ENCODE assay signal across 17 cellular contexts in genomic region chr11:70212227-70212811, GRCh38. TPM values are rescaled to one million over a fixed set of nuclear protein-coding genes. Genes with fewer than 3 reads are reported as not detected.
DNase-seq lines count a peak whose midpoint lies in the region; TF ChIP-seq lines count a peak whose summit lies in the region.
"Had no signal": no experiment of that assay in that cellular context is flagged by ENCODE, and none has a peak within 500 bp of the region (broad histone marks: within the 10 kb centered on the region; RNA-seq: fewer than 3 reads in every experiment).

No MANE protein-coding gene starts in this region.

- intact Hi-C loops in Calu3 (cut with micrococcal nuclease; ENCODE audit: unreplicated experiment) (no loop called here), ovary (cut with DNase I) (no loop called here)

- H3K27me3 Mint-ChIP-seq in Calu3 (ENCODE audit: unreplicated experiment), result no peaks in the 10 kb centered on the region
- no peaks in the 10 kb centered on the region for H3K27me3 Mint-ChIP-seq in T-helper 2 cell treated with Interferon-gamma antibody and Interleukin-4, amounts not matched to agents 5 μg/mL and 100 μg/mL, for 36 hours (ENCODE audit: low read depth)
- H3K27me3 Mint-ChIP-seq: B cell had no signal

- no peaks in the 10 kb centered on the region for H3K27me3 ChIP-seq in osteoblast (ENCODE audit: insufficient read depth, low read length)
- no peaks in the 10 kb centered on the region for H3K27me3 ChIP-seq in ovary
- H3K27me3 ChIP-seq: vagina had no signal

- peaks cover 13% of the 10 kb centered on the region for H3K4me1 ChIP-seq in osteoblast (ENCODE audit: insufficient read depth, low read length)
- H3K4me1 ChIP-seq in ovary (ENCODE audit: insufficient read depth), result no peaks in the 10 kb centered on the region

- WGBS in ovary, 3 donors, result 67 to 84% (median 71%) methylated on average over 13 of the region's 13 CpGs

- peak overlapping the region; percentile 36 for H3K4me2 ChIP-seq in osteoblast (ENCODE audit: insufficient read depth, low read length)

- H3K36me3 ChIP-seq in osteoblast (ENCODE audit: insufficient read depth, low read length), result peaks cover 21% of the 10 kb centered on the region
- no peaks in the 10 kb centered on the region for H3K36me3 ChIP-seq in ovary

- peak overlapping the region; percentile 16 for H3K27ac Mint-ChIP-seq in Calu3 (ENCODE audit: unreplicated experiment)
- H3K27ac Mint-ChIP-seq in T-helper 2 cell treated with Interferon-gamma antibody and Interleukin-4, amounts not matched to agents 5 μg/mL and 100 μg/mL, for 36 hours, result no peak overlapping the region
- H3K27ac Mint-ChIP-seq: B cell had no signal

- H3K4me1 Mint-ChIP-seq in Calu3 (ENCODE audit: low read depth, unreplicated experiment), result peaks cover 22% of the 10 kb centered on the region
- peaks cover 5% of the 10 kb centered on the region for H3K4me1 Mint-ChIP-seq in T-helper 2 cell treated with Interferon-gamma antibody and Interleukin-4, amounts not matched to agents 5 μg/mL and 100 μg/mL, for 36 hours (ENCODE audit: low read depth)

- peaks cover 20% of the 10 kb centered on the region for H3K79me2 ChIP-seq in osteoblast (ENCODE audit: insufficient read depth, low read length)

- no peak for TF ChIP-seq POLR2A in ovary (IDR thresholded peaks at IDR 0.05)

- DNase-seq in Calu3 (peak; percentile 37), NCI-H69 (lab: John Stamatoyannopoulos, UW) (peak; percentile 28), fibroblast of peridontal ligament (ENCODE audit: extremely low read depth) (peak; percentile 31), osteoblast (ENCODE audit: insufficient read length, low spot score, missing footprints) (peak; percentile 30), ovary (no peak), NCI-H2227 treated with DMSO at 0.1 percent for 48 hours (lab: John Stamatoyannopoulos, UW) (no peak), GDM1 (lab: John Stamatoyannopoulos, UW) (no peak)
- DNase-seq in T-helper 2 cell treated with Interferon-gamma antibody and Interleukin-4, amounts not matched to agents 5 μg/mL and 100 μg/mL, for 36 hours (ENCODE audit: low spot score), result no peak
- DNase-seq: activated CD4-positive, CD25-positive, alpha-beta regulatory T cell treated with anti-CD3 and anti-CD28 coated beads, Interleukin-2, amount 50 U/mL, for 72 hours; DMS79; NCI-H1092; NCI-H345; OCI-M1; retina; stimulated activated CD4-positive, alpha-beta T cell treated with anti-CD3 and anti-CD28 coated beads, Interleukin-4, amount 100 ng/mL, for 1 hour had no signal

- H3K4me3 Mint-ChIP-seq in Calu3 (ENCODE audit: low read depth, unreplicated experiment), result peak overlapping the region; percentile 34
- H3K4me3 Mint-ChIP-seq in T-helper 2 cell treated with Interferon-gamma antibody and Interleukin-4, amounts not matched to agents 5 μg/mL and 100 μg/mL, for 36 hours, result no peak overlapping the region
- H3K4me3 Mint-ChIP-seq: B cell had no signal

- H3K27ac ChIP-seq in osteoblast (ENCODE audit: low read depth, low read length), result no peak overlapping the region
- no peak overlapping the region for H3K27ac ChIP-seq in ovary
- H3K27ac ChIP-seq: vagina had no signal

- CTCF ChIA-PET in Calu3 (lab: Charles Lee), result interaction anchor here (1.2 kb wide), 1 partner anchor 16 kb away, joined by 3 read pairs; no protein-coding TSS in a partner anchor

- H3K9me3 ChIP-seq in osteoblast (ENCODE audit: low read depth, low read length) (no peaks in the 10 kb centered on the region), ovary (no peaks in the 10 kb centered on the region)
- H3K9me3 ChIP-seq: vagina had no signal

- TF ChIP-seq CTCF in Calu3 (IDR thresholded peaks at IDR 0.05; ENCODE audit: unreplicated experiment) (no peak), osteoblast (IDR thresholded peaks at IDR 0.05; ENCODE audit: extremely low read depth, low read depth, low read length) (no peak), ovary (IDR thresholded peaks at IDR 0.05) (no peak)

- peak overlapping the region; percentile 65 for H2AFZ ChIP-seq in osteoblast (ENCODE audit: low read length)

- no peak for TF ChIP-seq EP300 in ovary (IDR thresholded peaks at IDR 0.05)

- no peaks in the 10 kb centered on the region for H3K9me3 Mint-ChIP-seq in Calu3 (ENCODE audit: low read depth, unreplicated experiment)
- no peaks in the 10 kb centered on the region for H3K9me3 Mint-ChIP-seq in T-helper 2 cell treated with Interferon-gamma antibody and Interleukin-4, amounts not matched to agents 5 μg/mL and 100 μg/mL, for 36 hours

- no TSS peak for BruUV-seq in Calu3 (replicated peaks; lab: Mats Ljungman, UMichigan)

- peaks cover 19% of the 10 kb centered on the region for H3K36me3 Mint-ChIP-seq in Calu3 (ENCODE audit: insufficient read depth, unreplicated experiment)
- peaks cover 23% of the 10 kb centered on the region for H3K36me3 Mint-ChIP-seq in T-helper 2 cell treated with Interferon-gamma antibody and Interleukin-4, amounts not matched to agents 5 μg/mL and 100 μg/mL, for 36 hours (ENCODE audit: low read depth)

- peaks cover 19% of the 10 kb centered on the region for H4K20me1 ChIP-seq in osteoblast (ENCODE audit: insufficient read depth, low read length)

- H3K4me3 ChIP-seq in osteoblast (ENCODE audit: insufficient read depth, low read length) (peak overlapping the region; percentile 22), ovary (no peak overlapping the region)

RNA-seq across cellular contexts. Expression of gene FADD, which starts 9.2 kb away (rescaled TPM):
- total RNA-seq in Calu3 (2022) (40.2 and 49.4 TPM in 2 replicates), osteoblast (52.2 and 53.2 TPM in 2 replicates), ovary (10 to 100 TPM; 13.1 to 22.3 (median 17.9) TPM)
- 10 to 100 TPM; 15.3 to 15.7 TPM for polyA plus RNA-seq in ovary

RNA-seq across cellular contexts. Expression of gene PPFIA1, which starts 58.2 kb away (rescaled TPM):
- total RNA-seq in Calu3 (2022) (76.5 and 84.0 TPM in 2 replicates), osteoblast (93.7 and 110 TPM in 2 replicates), ovary (10 to 100 TPM; 25.9 to 60.3 (median 46.4) TPM)
- 10 to 100 TPM; 20.5 to 28.1 TPM for polyA plus RNA-seq in ovary

Comparison
In these comparisons a context has a peak if more than half of its experiments do, and no peak if none do; other contexts are left out.
1. DNase-seq: peak in Calu3 (single experiment), NCI-H69 (single experiment), fibroblast of peridontal ligament (single experiment) and osteoblast (single experiment); none in ovary (0 of 5), NCI-H2227 treated with DMSO at 0.1 percent for 48 hours (single experiment), T-helper 2 cell treated with Interferon-gamma antibody and Interleukin-4, amounts not matched to agents 5 μg/mL and 100 μg/mL, for 36 hours (single experiment) and GDM1 (single experiment).